In genomic region chr3:120879401-120879800, GRCh38 we compare ENCODE assay signal across 21 cellular contexts. TPM values are rescaled to one million over a fixed set of nuclear protein-coding genes. Genes with fewer than 3 reads are reported as not detected.
A peak's percentile ranks its signal among the peaks of the same experiment; 100 is the strongest.
DNase-seq lines count a peak whose midpoint lies in the region; TF ChIP-seq lines count a peak whose summit lies in the region.
"Had no signal": no experiment of that assay in that cellular context is flagged by ENCODE, and none has a peak within 500 bp of the region (broad histone marks: within the 10 kb centered on the region; RNA-seq: fewer than 3 reads in every experiment).

No MANE protein-coding gene starts in this region.

- no peak overlapping the region for H3K4me2 ChIP-seq in PC-9
- H3K4me2 ChIP-seq: A549; BLaER1 treated with 17β-estradiol and CSF1 and Interleukin-3, amounts not matched to agents 10 nM and 100 nM had no signal

- peak; percentile 25 for DNase-seq in NCI-H446 treated with DMSO at 0.1 percent for 48 hours (lab: John Stamatoyannopoulos, UW)
- DNase-seq in cerebellar nuclear complex (lab: John Stamatoyannopoulos, UW): peak; percentile 49 to 57
- DNase-seq in PC-9: no peak
- no peak for DNase-seq in NCI-H1048 (lab: John Stamatoyannopoulos, UW)
- DNase-seq in NCI-H69 (lab: John Stamatoyannopoulos, UW): no peak
- DNase-seq: 8988T; ACHN; AML-193; BE2C; Calu3; CD4-positive, alpha-beta memory T cell; COR-L47; DMS79; EL; GF-D8; GOT3; HFFc6 had no signal

- BruUV-seq in PC-9 (replicated peaks; lab: Mats Ljungman, UMichigan): no TSS peak

- H3F3A ChIP-seq in PC-9 (ENCODE audit: insufficient read depth, low read depth): no peaks in the 10 kb centered on the region

- H3K4me1 ChIP-seq in PC-9 (replicated peaks; ENCODE audit: insufficient read depth): no peaks in the 10 kb centered on the region
- H3K4me1 ChIP-seq: A549; BE2C; BLaER1 treated with 17β-estradiol and CSF1 and Interleukin-3, amounts not matched to agents 10 nM and 100 nM; HAP-1 had no signal

- H4K20me1 ChIP-seq in PC-9 (ENCODE audit: insufficient read depth): no peaks in the 10 kb centered on the region
- H4K20me1 ChIP-seq: BLaER1 treated with 17β-estradiol and CSF1 and Interleukin-3, amounts not matched to agents 10 nM and 100 nM had no signal

- intact Hi-C loops in PC-9 (cut with micrococcal nuclease; ENCODE audit: unreplicated experiment): no loop called here

- peaks cover 9% of the 10 kb centered on the region for H3K27me3 ChIP-seq in PC-9 (ENCODE audit: insufficient read depth, low read depth)
- H3K27me3 ChIP-seq: BLaER1 treated with 17β-estradiol and CSF1 and Interleukin-3, amounts not matched to agents 10 nM and 100 nM had no signal

- POLR2A ChIA-PET in PC-9 (lab: Charles Lee; ENCODE audit: unreplicated experiment): no interaction called here

- no peak overlapping the region for H2AFZ ChIP-seq in PC-9

- H3K79me2 ChIP-seq in PC-9 (ENCODE audit: low read depth): no peaks in the 10 kb centered on the region

- peak overlapping the region; percentile 36; the same call in 1 of the 2 replicates for H3K27ac ChIP-seq in C4-2B
- no peak overlapping the region for H3K27ac ChIP-seq in PC-9
- H3K27ac ChIP-seq: A549; BLaER1 treated with 17β-estradiol and CSF1 and Interleukin-3, amounts not matched to agents 10 nM and 100 nM had no signal

- H3K4me3 ChIP-seq in PC-9: no peak overlapping the region
- H3K4me3 ChIP-seq: A549; BLaER1 treated with 17β-estradiol and CSF1 and Interleukin-3, amounts not matched to agents 10 nM and 100 nM; HAP-1 had no signal

- CTCF ChIA-PET in PC-9 (lab: Charles Lee): no interaction called here

- no peaks in the 10 kb centered on the region for H3K9me2 ChIP-seq in PC-9 (ENCODE audit: insufficient read depth)

- TF ChIP-seq CTCF in C4-2B (conservative IDR thresholded peaks at IDR 0.05): no peak
- no peak for TF ChIP-seq CTCF in PC-9 (conservative IDR thresholded peaks at IDR 0.05)

- no peaks in the 10 kb centered on the region for H3K9me3 ChIP-seq in PC-9 (ENCODE audit: insufficient read depth, low read depth)
- H3K9me3 ChIP-seq: A549; BE2C; BLaER1 treated with 17β-estradiol and CSF1 and Interleukin-3, amounts not matched to agents 10 nM and 100 nM; HAP-1 had no signal

- H3K36me3 ChIP-seq in PC-9 (ENCODE audit: low read depth): no peaks in the 10 kb centered on the region
- H3K36me3 ChIP-seq: BE2C; BLaER1 treated with 17β-estradiol and CSF1 and Interleukin-3, amounts not matched to agents 10 nM and 100 nM; HAP-1 had no signal

RNA-seq across cellular contexts. Expression of gene STXBP5L, which starts 28.6 kb away (rescaled TPM):
- total RNA-seq in PC-9 (2021): not detected in 2 replicates
- total RNA-seq: Calu3; CD4-positive, alpha-beta memory T cell had no signal

Comparison
In these comparisons a context has a peak if more than half of its experiments do, and no peak if none do; other contexts are left out.
1. DNase-seq: peak in NCI-H446 treated with DMSO at 0.1 percent for 48 hours (single experiment) and cerebellar nuclear complex (2 of 2); none in PC-9 (0 of 2), NCI-H1048 (single experiment) and NCI-H69 (single experiment).